In the genomic region with DNA sequence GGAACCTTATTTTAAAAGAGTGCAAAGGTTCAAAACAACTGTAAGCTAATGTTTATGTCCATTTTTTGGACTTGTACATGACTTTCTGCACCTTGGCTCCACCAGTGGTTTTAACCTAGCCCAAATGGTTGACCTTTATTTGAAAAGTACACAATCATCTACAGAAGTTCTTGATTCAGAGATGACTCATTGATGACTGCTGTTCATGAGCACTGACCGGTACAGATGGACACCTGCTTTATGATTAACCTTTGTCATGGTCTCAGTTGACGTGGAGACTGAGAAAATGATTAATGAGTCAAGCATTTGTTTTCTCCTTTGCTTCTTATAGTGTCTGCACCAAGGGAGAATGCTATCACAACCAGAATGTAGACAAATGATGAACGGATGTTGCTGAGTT, we compare ENCODE assay signal across 11 cellular contexts. TPM values are rescaled to one million over a fixed set of nuclear protein-coding genes. Genes with fewer than 3 reads are reported as not detected.
DNase-seq lines count a peak whose midpoint lies in the region; ATAC-seq and TF ChIP-seq lines count a peak whose summit lies in the region.
"Had no signal": no experiment of that assay in that cellular context is flagged by ENCODE, and none has a peak within 500 bp of the region (broad histone marks: within the 10 kb centered on the region; RNA-seq: fewer than 3 reads in every experiment).

No MANE protein-coding gene starts in this region.

- H3K4me3 Mint-ChIP-seq in CD4-positive, alpha-beta T cell: no peak overlapping the region

- ATAC-seq in GM18511 (IDR thresholded peaks at IDR 0.05; ENCODE audit: unreplicated experiment) (peak; percentile 94), GM21825 (IDR thresholded peaks at IDR 0.05; ENCODE audit: unreplicated experiment) (peak; percentile 78), HG03469 (IDR thresholded peaks at IDR 0.05; ENCODE audit: unreplicated experiment) (peak; percentile 83), esophagus mucosa (peak; percentile 45), HG03025 (IDR thresholded peaks at IDR 0.05; ENCODE audit: low FRiP score, unreplicated experiment) (no peak)
- no peak for ATAC-seq in CD4-positive, alpha-beta T cell (ENCODE audit: poor library complexity)

- no peak overlapping the region for H3K27ac ChIP-seq in CD4-positive, alpha-beta T cell (ENCODE audit: low read depth, low read length)
- H3K27ac ChIP-seq: VCaP had no signal

- no peaks in the 10 kb centered on the region for H3K27me3 Mint-ChIP-seq in CD4-positive, alpha-beta T cell

- H3K27me3 ChIP-seq in CD4-positive, alpha-beta T cell (ENCODE audit: control insufficient read depth, insufficient read depth, low read length): no peaks in the 10 kb centered on the region

- no peaks in the 10 kb centered on the region for H3K9me3 ChIP-seq in CD4-positive, alpha-beta T cell (ENCODE audit: control insufficient read depth, low read length)

- intact Hi-C loops in CD4-positive, alpha-beta T cell (cut with DNase I, micrococcal nuclease): no loop called here

- DNase-seq in CD4-positive, alpha-beta T cell: no peak
- DNase-seq in NCI-H1694 treated with DMSO at 0.1 percent for 48 hours (lab: John Stamatoyannopoulos, UW) (no peak), NCI-H1105 (lab: John Stamatoyannopoulos, UW) (no peak)
- DNase-seq: DMS 273 treated with DMSO at 0.1 percent for 48 hours, NCI-H510A had no signal

- POLR2A ChIA-PET in CD4-positive, alpha-beta T cell (lab: Charles Lee): no interaction called here

- no peak overlapping the region for H3K27ac Mint-ChIP-seq in CD4-positive, alpha-beta T cell

- H3K4me1 Mint-ChIP-seq in CD4-positive, alpha-beta T cell (ENCODE audit: low read depth): no peaks in the 10 kb centered on the region

- H3K9me3 Mint-ChIP-seq in CD4-positive, alpha-beta T cell: no peaks in the 10 kb centered on the region

- no peak for TF ChIP-seq CTCF in CD4-positive, alpha-beta T cell (IDR thresholded peaks at IDR 0.05)

- no peaks in the 10 kb centered on the region for H3K36me3 Mint-ChIP-seq in CD4-positive, alpha-beta T cell (ENCODE audit: low read depth)

- CTCF ChIA-PET in CD4-positive, alpha-beta T cell (lab: Charles Lee): no interaction called here

RNA-seq across cellular contexts. Expression of a gene that starts 55.7 kb away (rescaled TPM):
- 9.7 TPM for total RNA-seq in esophagus mucosa
- total RNA-seq in CD4-positive, alpha-beta T cell: 1 to 10 TPM; 8.2 to 9.7 TPM

Comparison
In these comparisons a context has a peak if more than half of its experiments do, and no peak if none do; other contexts are left out.
1. ATAC-seq: peak in GM18511 (single experiment), GM21825 (single experiment), HG03469 (single experiment) and esophagus mucosa (single experiment); none in CD4-positive, alpha-beta T cell (single experiment) and HG03025 (single experiment).